ENCODE assay signal across 1 cellular context in the genomic region with DNA sequence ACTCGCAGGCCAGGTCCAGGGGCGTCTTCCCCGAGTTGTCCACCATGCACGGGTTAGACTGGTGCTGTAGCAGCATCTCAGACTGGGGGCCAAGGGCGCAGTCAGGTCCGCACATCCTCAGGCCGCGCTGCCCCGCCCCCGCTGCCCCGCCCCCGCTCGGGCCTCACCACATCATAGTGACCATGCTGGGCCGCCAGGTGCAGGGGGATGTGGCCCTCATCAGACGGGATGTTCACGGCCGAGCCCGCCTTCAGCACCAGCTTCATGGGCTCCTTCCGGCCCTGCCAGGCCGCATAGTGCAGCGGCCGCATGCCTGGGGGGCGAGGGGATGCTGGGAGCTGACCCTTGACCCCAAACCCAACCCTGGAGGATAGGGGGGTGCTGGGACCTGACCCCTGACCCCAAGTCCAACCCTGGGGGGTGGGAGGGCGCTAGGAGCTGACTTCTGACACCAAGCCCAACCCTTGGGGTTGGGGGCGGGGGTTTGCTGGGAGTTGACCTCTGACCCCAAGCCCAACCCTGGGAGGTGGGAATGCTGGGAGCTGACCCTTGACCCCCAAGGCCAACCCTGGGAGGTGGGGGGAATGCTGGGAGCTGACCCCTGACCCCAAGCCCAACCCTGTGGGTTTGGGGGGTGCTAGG.
TF ChIP-seq lines count a peak whose summit lies in the region.

No MANE protein-coding gene starts in this region.

TF ChIP-seq in HepG2, 621 proteins besides CTCF, POLR2A, EP300 and RAD21 (continues in another document):
- TF ChIP-seq ZNF569 (CRISPR knock-in tag; IDR thresholded peaks at IDR 0.05; ENCODE audit: borderline replicate concordance), result no peak
- TF ChIP-seq, protein P1, sequence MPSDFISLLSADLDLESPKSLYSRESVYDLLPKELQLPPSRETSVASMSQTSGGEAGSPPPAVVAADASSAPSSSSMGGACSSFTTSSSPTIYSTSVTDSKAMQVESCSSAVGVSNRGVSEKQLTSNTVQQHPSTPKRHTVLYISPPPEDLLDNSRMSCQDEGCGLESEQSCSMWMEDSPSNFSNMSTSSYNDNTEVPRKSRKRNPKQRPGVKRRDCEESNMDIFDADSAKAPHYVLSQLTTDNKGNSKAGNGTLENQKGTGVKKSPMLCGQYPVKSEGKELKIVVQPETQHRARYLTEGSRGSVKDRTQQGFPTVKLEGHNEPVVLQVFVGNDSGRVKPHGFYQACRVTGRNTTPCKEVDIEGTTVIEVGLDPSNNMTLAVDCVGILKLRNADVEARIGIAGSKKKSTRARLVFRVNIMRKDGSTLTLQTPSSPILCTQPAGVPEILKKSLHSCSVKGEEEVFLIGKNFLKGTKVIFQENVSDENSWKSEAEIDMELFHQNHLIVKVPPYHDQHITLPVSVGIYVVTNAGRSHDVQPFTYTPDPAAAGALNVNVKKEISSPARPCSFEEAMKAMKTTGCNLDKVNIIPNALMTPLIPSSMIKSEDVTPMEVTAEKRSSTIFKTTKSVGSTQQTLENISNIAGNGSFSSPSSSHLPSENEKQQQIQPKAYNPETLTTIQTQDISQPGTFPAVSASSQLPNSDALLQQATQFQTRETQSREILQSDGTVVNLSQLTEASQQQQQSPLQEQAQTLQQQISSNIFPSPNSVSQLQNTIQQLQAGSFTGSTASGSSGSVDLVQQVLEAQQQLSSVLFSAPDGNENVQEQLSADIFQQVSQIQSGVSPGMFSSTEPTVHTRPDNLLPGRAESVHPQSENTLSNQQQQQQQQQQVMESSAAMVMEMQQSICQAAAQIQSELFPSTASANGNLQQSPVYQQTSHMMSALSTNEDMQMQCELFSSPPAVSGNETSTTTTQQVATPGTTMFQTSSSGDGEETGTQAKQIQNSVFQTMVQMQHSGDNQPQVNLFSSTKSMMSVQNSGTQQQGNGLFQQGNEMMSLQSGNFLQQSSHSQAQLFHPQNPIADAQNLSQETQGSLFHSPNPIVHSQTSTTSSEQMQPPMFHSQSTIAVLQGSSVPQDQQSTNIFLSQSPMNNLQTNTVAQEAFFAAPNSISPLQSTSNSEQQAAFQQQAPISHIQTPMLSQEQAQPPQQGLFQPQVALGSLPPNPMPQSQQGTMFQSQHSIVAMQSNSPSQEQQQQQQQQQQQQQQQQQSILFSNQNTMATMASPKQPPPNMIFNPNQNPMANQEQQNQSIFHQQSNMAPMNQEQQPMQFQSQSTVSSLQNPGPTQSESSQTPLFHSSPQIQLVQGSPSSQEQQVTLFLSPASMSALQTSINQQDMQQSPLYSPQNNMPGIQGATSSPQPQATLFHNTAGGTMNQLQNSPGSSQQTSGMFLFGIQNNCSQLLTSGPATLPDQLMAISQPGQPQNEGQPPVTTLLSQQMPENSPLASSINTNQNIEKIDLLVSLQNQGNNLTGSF (CRISPR knock-in tag; IDR thresholded peaks at IDR 0.05), result no peak
- TF ChIP-seq NFE2 (CRISPR knock-in tag; IDR thresholded peaks at IDR 0.05), result no peak
- TF ChIP-seq NR2C2 (CRISPR knock-in tag; IDR thresholded peaks at IDR 0.05; ENCODE audit: borderline replicate concordance), result peak; percentile 98
- TF ChIP-seq SMAD9 (CRISPR knock-in tag; IDR thresholded peaks at IDR 0.05), result no peak
- no peak for TF ChIP-seq PAX8 (CRISPR knock-in tag; IDR thresholded peaks at IDR 0.05; ENCODE audit: borderline replicate concordance)
- TF ChIP-seq HNF4G (IDR thresholded peaks at IDR 0.05; ENCODE audit: borderline replicate concordance, low read depth, low read length), result peak; percentile 85
- TF ChIP-seq HNF4G (CRISPR knock-in tag; IDR thresholded peaks at IDR 0.05; ENCODE audit: borderline replicate concordance, low read depth), result peak; percentile 51; the same call in 1 of the 2 replicates
- no peak for TF ChIP-seq ZNF251 (CRISPR knock-in tag; IDR thresholded peaks at IDR 0.05)
- peak; percentile 24 for TF ChIP-seq TEAD3 (CRISPR knock-in tag; optimal IDR thresholded peaks at IDR 0.05; ENCODE audit: borderline replicate concordance)
- no peak for TF ChIP-seq JUND (CRISPR knock-in tag; IDR thresholded peaks at IDR 0.05)
- TF ChIP-seq JARID2 (CRISPR knock-in tag; IDR thresholded peaks at IDR 0.05; ENCODE audit: insufficient replicate concordance), result no peak
- TF ChIP-seq HOXA3 (CRISPR knock-in tag; IDR thresholded peaks at IDR 0.05), result 0 out of 2 replicates have a peak, but pooled peaks have one; percentile 39
- TF ChIP-seq, protein P2, sequence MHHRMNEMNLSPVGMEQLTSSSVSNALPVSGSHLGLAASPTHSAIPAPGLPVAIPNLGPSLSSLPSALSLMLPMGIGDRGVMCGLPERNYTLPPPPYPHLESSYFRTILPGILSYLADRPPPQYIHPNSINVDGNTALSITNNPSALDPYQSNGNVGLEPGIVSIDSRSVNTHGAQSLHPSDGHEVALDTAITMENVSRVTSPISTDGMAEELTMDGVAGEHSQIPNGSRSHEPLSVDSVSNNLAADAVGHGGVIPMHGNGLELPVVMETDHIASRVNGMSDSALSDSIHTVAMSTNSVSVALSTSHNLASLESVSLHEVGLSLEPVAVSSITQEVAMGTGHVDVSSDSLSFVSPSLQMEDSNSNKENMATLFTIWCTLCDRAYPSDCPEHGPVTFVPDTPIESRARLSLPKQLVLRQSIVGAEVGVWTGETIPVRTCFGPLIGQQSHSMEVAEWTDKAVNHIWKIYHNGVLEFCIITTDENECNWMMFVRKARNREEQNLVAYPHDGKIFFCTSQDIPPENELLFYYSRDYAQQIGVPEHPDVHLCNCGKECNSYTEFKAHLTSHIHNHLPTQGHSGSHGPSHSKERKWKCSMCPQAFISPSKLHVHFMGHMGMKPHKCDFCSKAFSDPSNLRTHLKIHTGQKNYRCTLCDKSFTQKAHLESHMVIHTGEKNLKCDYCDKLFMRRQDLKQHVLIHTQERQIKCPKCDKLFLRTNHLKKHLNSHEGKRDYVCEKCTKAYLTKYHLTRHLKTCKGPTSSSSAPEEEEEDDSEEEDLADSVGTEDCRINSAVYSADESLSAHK (CRISPR knock-in tag; IDR thresholded peaks at IDR 0.05; ENCODE audit: borderline replicate concordance), result no peak
- no peak for TF ChIP-seq MEIS2 (CRISPR knock-in tag; IDR thresholded peaks at IDR 0.05)
- no peak for TF ChIP-seq MTF1 (CRISPR knock-in tag; IDR thresholded peaks at IDR 0.05)
- no peak for TF ChIP-seq ZNF354B (CRISPR knock-in tag; IDR thresholded peaks at IDR 0.05)
- TF ChIP-seq ZNF136 (CRISPR knock-in tag; IDR thresholded peaks at IDR 0.05; ENCODE audit: low read depth), result no peak
- TF ChIP-seq, protein P3, sequence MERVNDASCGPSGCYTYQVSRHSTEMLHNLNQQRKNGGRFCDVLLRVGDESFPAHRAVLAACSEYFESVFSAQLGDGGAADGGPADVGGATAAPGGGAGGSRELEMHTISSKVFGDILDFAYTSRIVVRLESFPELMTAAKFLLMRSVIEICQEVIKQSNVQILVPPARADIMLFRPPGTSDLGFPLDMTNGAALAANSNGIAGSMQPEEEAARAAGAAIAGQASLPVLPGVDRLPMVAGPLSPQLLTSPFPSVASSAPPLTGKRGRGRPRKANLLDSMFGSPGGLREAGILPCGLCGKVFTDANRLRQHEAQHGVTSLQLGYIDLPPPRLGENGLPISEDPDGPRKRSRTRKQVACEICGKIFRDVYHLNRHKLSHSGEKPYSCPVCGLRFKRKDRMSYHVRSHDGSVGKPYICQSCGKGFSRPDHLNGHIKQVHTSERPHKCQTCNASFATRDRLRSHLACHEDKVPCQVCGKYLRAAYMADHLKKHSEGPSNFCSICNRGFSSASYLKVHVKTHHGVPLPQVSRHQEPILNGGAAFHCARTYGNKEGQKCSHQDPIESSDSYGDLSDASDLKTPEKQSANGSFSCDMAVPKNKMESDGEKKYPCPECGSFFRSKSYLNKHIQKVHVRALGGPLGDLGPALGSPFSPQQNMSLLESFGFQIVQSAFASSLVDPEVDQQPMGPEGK (CRISPR knock-in tag; IDR thresholded peaks at IDR 0.05), result peak; percentile 36; the same call in 1 of the 2 replicates
- TF ChIP-seq TGIF2 (CRISPR knock-in tag; IDR thresholded peaks at IDR 0.05), result no peak
- no peak for TF ChIP-seq MAFG (CRISPR knock-in tag; IDR thresholded peaks at IDR 0.05)
- TF ChIP-seq, protein P4, sequence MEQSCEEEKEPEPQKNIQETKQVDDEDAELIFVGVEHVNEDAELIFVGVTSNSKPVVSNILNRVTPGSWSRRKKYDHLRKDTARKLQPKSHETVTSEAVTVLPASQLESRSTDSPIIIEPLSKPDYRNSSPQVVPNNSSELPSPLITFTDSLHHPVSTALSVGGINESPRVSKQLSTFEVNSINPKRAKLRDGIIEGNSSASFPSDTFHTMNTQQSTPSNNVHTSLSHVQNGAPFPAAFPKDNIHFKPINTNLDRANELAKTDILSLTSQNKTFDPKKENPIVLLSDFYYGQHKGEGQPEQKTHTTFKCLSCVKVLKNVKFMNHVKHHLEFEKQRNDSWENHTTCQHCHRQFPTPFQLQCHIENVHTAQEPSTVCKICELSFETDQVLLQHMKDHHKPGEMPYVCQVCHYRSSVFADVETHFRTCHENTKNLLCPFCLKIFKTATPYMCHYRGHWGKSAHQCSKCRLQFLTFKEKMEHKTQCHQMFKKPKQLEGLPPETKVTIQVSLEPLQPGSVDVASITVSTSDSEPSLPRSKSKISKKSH (CRISPR knock-in tag; IDR thresholded peaks at IDR 0.05; ENCODE audit: borderline replicate concordance), result 0 out of 2 replicates have a peak, but pooled peaks have one; percentile 4
- TF ChIP-seq SSRP1 (CRISPR knock-in tag; IDR thresholded peaks at IDR 0.05), result no peak
- no peak for TF ChIP-seq GATAD2A (CRISPR knock-in tag; IDR thresholded peaks at IDR 0.05)
- TF ChIP-seq, protein P5, sequence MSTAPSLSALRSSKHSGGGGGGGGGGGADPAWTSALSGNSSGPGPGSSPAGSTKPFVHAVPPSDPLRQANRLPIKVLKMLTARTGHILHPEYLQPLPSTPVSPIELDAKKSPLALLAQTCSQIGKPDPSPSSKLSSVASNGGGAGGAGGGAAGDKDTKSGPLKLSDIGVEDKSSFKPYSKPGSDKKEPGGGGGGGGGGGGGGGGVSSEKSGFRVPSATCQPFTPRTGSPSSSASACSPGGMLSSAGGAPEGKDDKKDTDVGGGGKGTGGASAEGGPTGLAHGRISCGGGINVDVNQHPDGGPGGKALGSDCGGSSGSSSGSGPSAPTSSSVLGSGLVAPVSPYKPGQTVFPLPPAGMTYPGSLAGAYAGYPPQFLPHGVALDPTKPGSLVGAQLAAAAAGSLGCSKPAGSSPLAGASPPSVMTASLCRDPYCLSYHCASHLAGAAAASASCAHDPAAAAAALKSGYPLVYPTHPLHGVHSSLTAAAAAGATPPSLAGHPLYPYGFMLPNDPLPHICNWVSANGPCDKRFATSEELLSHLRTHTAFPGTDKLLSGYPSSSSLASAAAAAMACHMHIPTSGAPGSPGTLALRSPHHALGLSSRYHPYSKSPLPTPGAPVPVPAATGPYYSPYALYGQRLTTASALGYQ (CRISPR knock-in tag; IDR thresholded peaks at IDR 0.05), result no peak
- TF ChIP-seq, protein P6, sequence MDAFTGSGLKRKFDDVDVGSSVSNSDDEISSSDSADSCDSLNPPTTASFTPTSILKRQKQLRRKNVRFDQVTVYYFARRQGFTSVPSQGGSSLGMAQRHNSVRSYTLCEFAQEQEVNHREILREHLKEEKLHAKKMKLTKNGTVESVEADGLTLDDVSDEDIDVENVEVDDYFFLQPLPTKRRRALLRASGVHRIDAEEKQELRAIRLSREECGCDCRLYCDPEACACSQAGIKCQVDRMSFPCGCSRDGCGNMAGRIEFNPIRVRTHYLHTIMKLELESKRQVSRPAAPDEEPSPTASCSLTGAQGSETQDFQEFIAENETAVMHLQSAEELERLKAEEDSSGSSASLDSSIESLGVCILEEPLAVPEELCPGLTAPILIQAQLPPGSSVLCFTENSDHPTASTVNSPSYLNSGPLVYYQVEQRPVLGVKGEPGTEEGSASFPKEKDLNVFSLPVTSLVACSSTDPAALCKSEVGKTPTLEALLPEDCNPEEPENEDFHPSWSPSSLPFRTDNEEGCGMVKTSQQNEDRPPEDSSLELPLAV (CRISPR knock-in tag; conservative IDR thresholded peaks at IDR 0.05; ENCODE audit: low read depth), result no peak
- TF ChIP-seq ZNF496 (CRISPR knock-in tag; IDR thresholded peaks at IDR 0.05; ENCODE audit: insufficient replicate concordance), result no peak
- no peak for TF ChIP-seq ZBTB1 (CRISPR knock-in tag; IDR thresholded peaks at IDR 0.05; ENCODE audit: borderline replicate concordance)
- TF ChIP-seq, protein P7, sequence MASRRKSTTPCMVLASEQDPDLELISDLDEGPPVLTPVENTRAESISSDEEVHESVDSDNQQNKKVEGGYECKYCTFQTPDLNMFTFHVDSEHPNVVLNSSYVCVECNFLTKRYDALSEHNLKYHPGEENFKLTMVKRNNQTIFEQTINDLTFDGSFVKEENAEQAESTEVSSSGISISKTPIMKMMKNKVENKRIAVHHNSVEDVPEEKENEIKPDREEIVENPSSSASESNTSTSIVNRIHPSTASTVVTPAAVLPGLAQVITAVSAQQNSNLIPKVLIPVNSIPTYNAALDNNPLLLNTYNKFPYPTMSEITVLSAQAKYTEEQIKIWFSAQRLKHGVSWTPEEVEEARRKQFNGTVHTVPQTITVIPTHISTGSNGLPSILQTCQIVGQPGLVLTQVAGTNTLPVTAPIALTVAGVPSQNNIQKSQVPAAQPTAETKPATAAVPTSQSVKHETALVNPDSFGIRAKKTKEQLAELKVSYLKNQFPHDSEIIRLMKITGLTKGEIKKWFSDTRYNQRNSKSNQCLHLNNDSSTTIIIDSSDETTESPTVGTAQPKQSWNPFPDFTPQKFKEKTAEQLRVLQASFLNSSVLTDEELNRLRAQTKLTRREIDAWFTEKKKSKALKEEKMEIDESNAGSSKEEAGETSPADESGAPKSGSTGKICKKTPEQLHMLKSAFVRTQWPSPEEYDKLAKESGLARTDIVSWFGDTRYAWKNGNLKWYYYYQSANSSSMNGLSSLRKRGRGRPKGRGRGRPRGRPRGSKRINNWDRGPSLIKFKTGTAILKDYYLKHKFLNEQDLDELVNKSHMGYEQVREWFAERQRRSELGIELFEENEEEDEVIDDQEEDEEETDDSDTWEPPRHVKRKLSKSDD (CRISPR knock-in tag; IDR thresholded peaks at IDR 0.05; ENCODE audit: low read depth), result 0 out of 2 replicates have a peak, but pooled peaks have one; percentile 31
- no peak for TF ChIP-seq XBP1 (CRISPR knock-in tag; IDR thresholded peaks at IDR 0.05)
- TF ChIP-seq, protein P8, sequence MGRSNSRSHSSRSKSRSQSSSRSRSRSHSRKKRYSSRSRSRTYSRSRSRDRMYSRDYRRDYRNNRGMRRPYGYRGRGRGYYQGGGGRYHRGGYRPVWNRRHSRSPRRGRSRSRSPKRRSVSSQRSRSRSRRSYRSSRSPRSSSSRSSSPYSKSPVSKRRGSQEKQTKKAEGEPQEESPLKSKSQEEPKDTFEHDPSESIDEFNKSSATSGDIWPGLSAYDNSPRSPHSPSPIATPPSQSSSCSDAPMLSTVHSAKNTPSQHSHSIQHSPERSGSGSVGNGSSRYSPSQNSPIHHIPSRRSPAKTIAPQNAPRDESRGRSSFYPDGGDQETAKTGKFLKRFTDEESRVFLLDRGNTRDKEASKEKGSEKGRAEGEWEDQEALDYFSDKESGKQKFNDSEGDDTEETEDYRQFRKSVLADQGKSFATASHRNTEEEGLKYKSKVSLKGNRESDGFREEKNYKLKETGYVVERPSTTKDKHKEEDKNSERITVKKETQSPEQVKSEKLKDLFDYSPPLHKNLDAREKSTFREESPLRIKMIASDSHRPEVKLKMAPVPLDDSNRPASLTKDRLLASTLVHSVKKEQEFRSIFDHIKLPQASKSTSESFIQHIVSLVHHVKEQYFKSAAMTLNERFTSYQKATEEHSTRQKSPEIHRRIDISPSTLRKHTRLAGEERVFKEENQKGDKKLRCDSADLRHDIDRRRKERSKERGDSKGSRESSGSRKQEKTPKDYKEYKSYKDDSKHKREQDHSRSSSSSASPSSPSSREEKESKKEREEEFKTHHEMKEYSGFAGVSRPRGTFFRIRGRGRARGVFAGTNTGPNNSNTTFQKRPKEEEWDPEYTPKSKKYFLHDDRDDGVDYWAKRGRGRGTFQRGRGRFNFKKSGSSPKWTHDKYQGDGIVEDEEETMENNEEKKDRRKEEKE (IDR thresholded peaks at IDR 0.05), result no peak
